34 cellular contexts compared by ENCODE assay signal in genomic region chr3:12752111-12752510, GRCh38. TPM values are rescaled to one million over a fixed set of nuclear protein-coding genes. Genes with fewer than 3 reads are reported as not detected.
DNase-seq lines count a peak whose midpoint lies in the region; ATAC-seq and TF ChIP-seq lines count a peak whose summit lies in the region.
"Had no signal": no experiment of that assay in that cellular context is flagged by ENCODE, and none has a peak within 500 bp of the region (broad histone marks: within the 10 kb centered on the region; RNA-seq: fewer than 3 reads in every experiment).

No MANE protein-coding gene starts in this region.

- peak overlapping the region; percentile 2 for H3K27ac ChIP-seq in mammary epithelial cell (ENCODE audit: insufficient read depth, low read depth, low read length)
- H3K27ac ChIP-seq in epithelial cell of prostate: peak overlapping the region; percentile 99
- peak overlapping the region; percentile 75 to 81 (median 78) for H3K27ac ChIP-seq in gastrocnemius medialis
- H3K27ac ChIP-seq in gastroesophageal sphincter: no peak overlapping the region
- H3K27ac ChIP-seq: cardiac muscle cell, colonic mucosa, KMS-11, spleen, testis had no signal

- no peak for TF ChIP-seq EP300 in gastroesophageal sphincter (IDR thresholded peaks at IDR 0.05)

- in situ Hi-C loops in mammary epithelial cell (cut with MboI; ENCODE audit: low sequenced_read_pairs in 2 of 2): no loop called here
- in situ Hi-C loops in gastrocnemius medialis (cut with MboI; ENCODE audit: low sequenced_read_pairs in 4 of 4): no loop called here

- POLR2A ChIA-PET in MCF 10A (lab: Yijun Ruan, JAX): interaction anchor here (0.6 to 1.6 kb wide), 4 partner anchors 12 to 155 kb away, joined by 3 to 9 read pairs (median 6); partner anchors contain the start of gene RAF1

- no peaks in the 10 kb centered on the region for H3K9me3 Mint-ChIP-seq in MCF 10A (ENCODE audit: unreplicated experiment)
- H3K9me3 Mint-ChIP-seq: activated B cell treated with CpG ODN at 0.5 μM for 24 hours; activated T-cell treated with anti-CD3 and anti-CD28 coated beads, Interleukin-2, amount 50 U/mL, for 24 hours; nephron; stimulated activated naive CD8-positive, alpha-beta T cell treated with anti-CD3 and anti-CD28 coated beads, Interleukin-15, Interleukin-2, amounts not matched to agents 100 ng/mL and 50 ng/mL, for 24 hours had no signal

- intact Hi-C loops in mammary epithelial cell (cut with micrococcal nuclease) (no loop called here), MCF 10A (cut with micrococcal nuclease) (no loop called here), gastrocnemius medialis (cut with DNase I; ENCODE audit: low total_unique reads) (no loop called here)

- no peaks in the 10 kb centered on the region for H3K27me3 Mint-ChIP-seq in MCF 10A (ENCODE audit: insufficient read depth, unreplicated experiment)

- H3K27me3 ChIP-seq in mammary epithelial cell (ENCODE audit: insufficient read depth, low read length): no peaks in the 10 kb centered on the region
- H3K27me3 ChIP-seq in gastrocnemius medialis: no peaks in the 10 kb centered on the region
- H3K27me3 ChIP-seq in gastroesophageal sphincter: no peaks in the 10 kb centered on the region
- H3K27me3 ChIP-seq: cardiac muscle cell, colonic mucosa, testis had no signal

- no peaks in the 10 kb centered on the region for H4K20me1 ChIP-seq in mammary epithelial cell (ENCODE audit: insufficient read depth, low read length)

- H3K4me1 Mint-ChIP-seq in MCF 10A (ENCODE audit: insufficient read depth, unreplicated experiment): peaks cover 37% of the 10 kb centered on the region

- no peaks in the 10 kb centered on the region for H3K9me3 ChIP-seq in mammary epithelial cell (replicated peaks; ENCODE audit: insufficient read depth, low read length)
- no peaks in the 10 kb centered on the region for H3K9me3 ChIP-seq in gastrocnemius medialis
- H3K9me3 ChIP-seq in gastroesophageal sphincter: no peaks in the 10 kb centered on the region
- H3K9me3 ChIP-seq: colonic mucosa, spleen, testis had no signal

- peaks cover 51% of the 10 kb centered on the region for H3K36me3 Mint-ChIP-seq in MCF 10A (ENCODE audit: insufficient read depth, unreplicated experiment)
- H3K36me3 Mint-ChIP-seq: activated naive CD8-positive, alpha-beta T cell had no signal

- no peak overlapping the region for H3K9ac ChIP-seq in mammary epithelial cell (ENCODE audit: insufficient read depth, low read length)
- H3K9ac ChIP-seq: KMS-11 had no signal

- no peak overlapping the region for H2AFZ ChIP-seq in mammary epithelial cell (ENCODE audit: low read depth, low read length)

- ATAC-seq in gastrocnemius medialis (no peak), gastroesophageal sphincter (no peak)

- peaks cover 81% of the 10 kb centered on the region for H3K79me2 ChIP-seq in mammary epithelial cell (ENCODE audit: insufficient read depth, low read length)

- no peak for TF ChIP-seq CTCF in mammary epithelial cell (conservative IDR thresholded peaks at IDR 0.05 in 1 of 2, IDR thresholded peaks at IDR 0.05 in 1 of 2; ENCODE audit: extremely low read depth in 1 of 2, insufficient read depth in 1 of 2, low read depth in 1 of 2, low read length in 2 of 2)
- no peak for TF ChIP-seq CTCF in MCF 10A (IDR thresholded peaks at IDR 0.05; ENCODE audit: unreplicated experiment)
- TF ChIP-seq CTCF in gastrocnemius medialis (IDR thresholded peaks at IDR 0.05 in 4 of 5, conservative IDR thresholded peaks at IDR 0.05 in 1 of 5): no peak
- no peak for TF ChIP-seq CTCF in gastroesophageal sphincter (IDR thresholded peaks at IDR 0.05)

- H3K4me3 Mint-ChIP-seq in MCF 10A (ENCODE audit: unreplicated experiment): no peak overlapping the region
- H3K4me3 Mint-ChIP-seq: activated B cell treated with CpG ODN at 0.5 μM for 24 hours; activated naive CD8-positive, alpha-beta T cell; activated T-cell treated with anti-CD3 and anti-CD28 coated beads, Interleukin-2, amount 50 U/mL, for 24 hours; nephron; stimulated activated naive CD8-positive, alpha-beta T cell treated with anti-CD3 and anti-CD28 coated beads, Interleukin-15, Interleukin-2, amounts not matched to agents 100 ng/mL and 50 ng/mL, for 24 hours had no signal

- dilution Hi-C loops in mammary epithelial cell (cut with HindIII; ENCODE audit: low sequenced_read_pairs): no loop called here

- H3K36me3 ChIP-seq in mammary epithelial cell (ENCODE audit: insufficient read depth, low read length): peaks cover 35% of the 10 kb centered on the region
- no peaks in the 10 kb centered on the region for H3K36me3 ChIP-seq in gastrocnemius medialis
- no peaks in the 10 kb centered on the region for H3K36me3 ChIP-seq in gastroesophageal sphincter
- H3K36me3 ChIP-seq: cardiac muscle cell, colonic mucosa, spleen had no signal

- WGBS in mammary epithelial cell (ENCODE audit: low coverage, missing lambda C conversion rate): 36% methylated on average over 3 of the region's 3 CpGs
- WGBS in gastroesophageal sphincter (ENCODE audit: low coverage in 1 of 2), 2 donors: 0 to 67% methylated on average over 1 of the region's 3 CpGs

- TF ChIP-seq POLR2A in gastrocnemius medialis (IDR thresholded peaks at IDR 0.05) (no peak), gastroesophageal sphincter (IDR thresholded peaks at IDR 0.05) (no peak)

- no peak overlapping the region for H3K4me2 ChIP-seq in mammary epithelial cell (ENCODE audit: insufficient read depth, low read depth, low read length)
- H3K4me2 ChIP-seq: KMS-11 had no signal

- CTCF ChIA-PET in mammary epithelial cell (lab: Charles Lee; ENCODE audit: low non-redundant PET): no interaction called here
- CTCF ChIA-PET in MCF 10A (lab: Yijun Ruan, JAX): interaction anchor here (0.6 to 1.1 kb wide), 4 partner anchors 32 to 45 kb away, joined by 3 to 4 read pairs (median 4); no protein-coding TSS in a partner anchor

- H3K4me3 ChIP-seq in mammary epithelial cell (replicated peaks in 1 of 3; ENCODE audit: insufficient read depth in 1 of 3, low read depth in 2 of 3, low read length in 3 of 3) (no peak overlapping the region), gastrocnemius medialis (no peak overlapping the region), gastroesophageal sphincter (no peak overlapping the region)
- H3K4me3 ChIP-seq: cardiac muscle cell, colonic mucosa, spleen, testis had no signal

- H3K27ac Mint-ChIP-seq in MCF 10A (ENCODE audit: low read depth, unreplicated experiment): no peak overlapping the region
- H3K27ac Mint-ChIP-seq: activated B cell treated with CpG ODN at 0.5 μM for 24 hours; activated naive CD8-positive, alpha-beta T cell; activated T-cell treated with anti-CD3 and anti-CD28 coated beads, Interleukin-2, amount 50 U/mL, for 24 hours; nephron; stimulated activated naive CD8-positive, alpha-beta T cell treated with anti-CD3 and anti-CD28 coated beads, Interleukin-15, Interleukin-2, amounts not matched to agents 100 ng/mL and 50 ng/mL, for 24 hours had no signal

- H3K4me1 ChIP-seq in mammary epithelial cell (ENCODE audit: insufficient read depth, low read length) (peaks cover 62% of the 10 kb centered on the region), gastrocnemius medialis (peaks cover 19 to 29% of the 10 kb centered on the region in 2 donors), gastroesophageal sphincter (peaks cover 0 to 13% (median 6%) of the 10 kb centered on the region in 3 donors)
- H3K4me1 ChIP-seq: colonic mucosa, testis had no signal

- BruUV-seq in mammary epithelial cell (replicated peaks; lab: Mats Ljungman, UMichigan) (no TSS peak), MCF 10A (replicated peaks; lab: Mats Ljungman, UMichigan) (no TSS peak)

- DNase-seq in mammary epithelial cell: no peak
- no peak for DNase-seq in MCF 10A (ENCODE audit: unreplicated experiment)
- DNase-seq in M059J (ENCODE audit: low read depth): peak; percentile 44
- no peak for DNase-seq in epithelial cell of prostate (ENCODE audit: low read depth, low spot score)
- DNase-seq in gastrocnemius medialis: no peak
- DNase-seq in SKM-1 (lab: John Stamatoyannopoulos, UW; ENCODE audit: unreplicated experiment): no peak
- DNase-seq in OCI-M1 (lab: John Stamatoyannopoulos, UW): no peak
- DNase-seq: activated B cell treated with CpG ODN at 0.5 μM for 24 hours; activated CD4-positive, alpha-beta T cell treated with anti-CD3 and anti-CD28 coated beads, Interleukin-2, amount 50 U/mL, for 1 hour; activated effector memory CD4-positive, alpha-beta T cell treated with anti-CD3 and anti-CD28 coated beads, Interleukin-2, amount 50 U/mL, for 16 hours; activated T-cell treated with anti-CD3 and anti-CD28 coated beads, Interleukin-2, amount 50 U/mL, for 24 hours; colonic mucosa; DMS79 treated with DMSO at 0.1 percent for 48 hours; effector CD8-positive, alpha-beta T cell; GOT3; left cardiac atrium; NCI-H1417 treated with DMSO at 0.1 percent for 48 hours; NCI-H2081; NCI-H345; NCI-H69; retina; spleen; stimulated activated CD4-positive, alpha-beta T cell treated with anti-CD3 and anti-CD28 coated beads, Interleukin-2, amount 100 ng/mL, for 24 hours; T-helper 1 cell; testis had no signal

RNA-seq across cellular contexts. Expression of gene TMEM40, which starts 6.9 kb away (rescaled TPM):
- total RNA-seq in mammary epithelial cell (100 to 1,000 TPM in 1 of 2 donors, 10 to 100 TPM in 1; 53.3 to 224 TPM), MCF 10A (2022) (30.3 and 58.4 TPM in 2 replicates), gastrocnemius medialis (1 to 10 TPM in 1 of 4 donors, under 1 TPM in 1, not detected in 2; 0.62 to 1.2 TPM), gastroesophageal sphincter (1 to 10 TPM in 1 of 4 donors, not detected in 3; 3.0 TPM)
- polyA plus RNA-seq in mammary epithelial cell: 124 TPM
- polyA minus RNA-seq in mammary epithelial cell: 126 TPM
- 0.74 and 1.3 TPM in 2 replicates for total RNA-seq in M059J (2014; rRNA removed; shearing (Covaris generic))
- total RNA-seq: activated B cell treated with CpG ODN at 0.5 μM for 24 hours, colonic mucosa, lung microvascular endothelial cell, osteoblast, RPMI7951 had no signal

RNA-seq across cellular contexts. Expression of gene CAND2, which starts 44.4 kb away (rescaled TPM):
- total RNA-seq in mammary epithelial cell (1 to 10 TPM in 1 of 2 donors, under 1 TPM in 1; 0.42 to 1.7 TPM), MCF 10A (2022) (not detected in 2 replicates), gastrocnemius medialis (100 to 1,000 TPM; 133 to 308 (median 181) TPM), gastroesophageal sphincter (10 to 100 TPM; 11.5 to 29.9 (median 19.4) TPM)
- polyA plus RNA-seq in mammary epithelial cell: 0.19 TPM
- not detected for polyA minus RNA-seq in mammary epithelial cell
- total RNA-seq in M059J (2014; rRNA removed; shearing (Covaris generic)): 1.5 and 4.0 TPM in 2 replicates

Comparison
In these comparisons a context has a peak if more than half of its experiments do, and no peak if none do; other contexts are left out.
1. H3K27ac ChIP-seq: peak in mammary epithelial cell (single experiment), epithelial cell of prostate (single experiment) and gastrocnemius medialis (4 of 4); none in gastroesophageal sphincter (0 of 4).
2. RNA of gene CAND2, which starts 44.4 kb away (total RNA-seq): 133 to 308 TPM in gastrocnemius medialis; 11.5 to 29.9 TPM in gastroesophageal sphincter, 1.5 to 4.0 TPM in M059J, 0.42 to 1.7 TPM in mammary epithelial cell and not detected in MCF 10A; every median in the first group is over 4 times any median in the second.